Comparison of ENCODE assay signal across 15 cellular contexts in genomic region chr1:10419351-10419750, GRCh38. TPM values are rescaled to one million over a fixed set of nuclear protein-coding genes. Genes with fewer than 3 reads are reported as not detected.
DNase-seq lines count a peak whose midpoint lies in the region; ATAC-seq and TF ChIP-seq lines count a peak whose summit lies in the region.
"Had no signal": no experiment of that assay in that cellular context is flagged by ENCODE, and none has a peak within 500 bp of the region (broad histone marks: within the 10 kb centered on the region; RNA-seq: fewer than 3 reads in every experiment).

No MANE protein-coding gene starts in this region.

- DNase-seq in CD14-positive monocyte (ENCODE audit: low spot score) (no peak), PC-9 (no peak), progenitor cell of endocrine pancreas (ENCODE audit: low spot score, unreplicated experiment) (no peak), T-helper 9 cell (no peak), T1000 (lab: John Stamatoyannopoulos, UW) (no peak)
- DNase-seq in activated CD4-positive, alpha-beta memory T cell treated with anti-CD3 and anti-CD28 coated beads, Interleukin-2, amount 10 ng/mL, durations not matched to agents 7 days and 5 days, result no peak
- DNase-seq: CD4-positive, CD25-positive, alpha-beta regulatory T cell; EL; H7; NCI-H1436; NCI-H2081; NCI-H748 treated with DMSO at 0.1 percent for 48 hours; PC-3 had no signal

- peaks cover 75 to 83% of the 10 kb centered on the region in 2 donors for H3K36me3 Mint-ChIP-seq in CD14-positive monocyte
- peaks cover 42% of the 10 kb centered on the region for H3K36me3 Mint-ChIP-seq in progenitor cell of endocrine pancreas (ENCODE audit: insufficient read depth)
- H3K36me3 Mint-ChIP-seq in activated CD4-positive, alpha-beta memory T cell treated with anti-CD3 and anti-CD28 coated beads, Interleukin-2, amount 10 ng/mL, durations not matched to agents 7 days and 5 days (ENCODE audit: low read depth), result peaks cover 53% of the 10 kb centered on the region

- no peaks in the 10 kb centered on the region for H4K20me1 ChIP-seq in PC-9 (ENCODE audit: insufficient read depth)

- peaks cover 28% of the 10 kb centered on the region for H3K36me3 ChIP-seq in PC-9 (ENCODE audit: low read depth)

- no peak overlapping the region for H2AFZ ChIP-seq in PC-9

- no TSS peak for BruUV-seq in PC-9 (replicated peaks; lab: Mats Ljungman, UMichigan)

- H3K9me3 Mint-ChIP-seq in CD14-positive monocyte, result no peaks in the 10 kb centered on the region
- no peaks in the 10 kb centered on the region for H3K9me3 Mint-ChIP-seq in progenitor cell of endocrine pancreas (ENCODE audit: low read depth)
- H3K9me3 Mint-ChIP-seq in activated CD4-positive, alpha-beta memory T cell treated with anti-CD3 and anti-CD28 coated beads, Interleukin-2, amount 10 ng/mL, durations not matched to agents 7 days and 5 days, result no peaks in the 10 kb centered on the region
- H3K9me3 Mint-ChIP-seq: CD4-positive, CD25-positive, alpha-beta regulatory T cell had no signal

- intact Hi-C loops in CD14-positive monocyte (cut with micrococcal nuclease), result loop anchor here in 1 of 2 donors (10.0 kb wide), 1 partner anchor 205 kb away; the partner anchor contains the start of gene KIF1B
- intact Hi-C loops in PC-9 (cut with micrococcal nuclease; ENCODE audit: unreplicated experiment), result no loop called here

- H3K9me3 ChIP-seq in PC-9 (ENCODE audit: insufficient read depth, low read depth), result no peaks in the 10 kb centered on the region

- no peak overlapping the region for H3K4me3 ChIP-seq in PC-9

- H3K4me2 ChIP-seq in PC-9, result no peak overlapping the region

- ATAC-seq in esophagus mucosa, result peak; percentile 4
- no peak for ATAC-seq in GM18858 (IDR thresholded peaks at IDR 0.05; ENCODE audit: unreplicated experiment)
- ATAC-seq: PC-3 had no signal

- no peak overlapping the region for H3K4me3 Mint-ChIP-seq in CD14-positive monocyte
- H3K4me3 Mint-ChIP-seq in progenitor cell of endocrine pancreas (ENCODE audit: low read depth), result no peak overlapping the region
- H3K4me3 Mint-ChIP-seq in activated CD4-positive, alpha-beta memory T cell treated with anti-CD3 and anti-CD28 coated beads, Interleukin-2, amount 10 ng/mL, durations not matched to agents 7 days and 5 days, result no peak overlapping the region
- H3K4me3 Mint-ChIP-seq: CD4-positive, CD25-positive, alpha-beta regulatory T cell had no signal

- H3K79me2 ChIP-seq in PC-9 (ENCODE audit: low read depth), result peaks cover 15% of the 10 kb centered on the region

- CTCF ChIA-PET in PC-9 (lab: Charles Lee), result no interaction called here
- CTCF ChIA-PET in activated CD4-positive, alpha-beta memory T cell treated with anti-CD3 and anti-CD28 coated beads, Interleukin-2, amount 10 ng/mL, durations not matched to agents 7 days and 5 days (lab: Charles Lee), result no interaction called here

- H3K27ac Mint-ChIP-seq in CD14-positive monocyte (peak overlapping the region; percentile 1 to 74 (median 58)), progenitor cell of endocrine pancreas (peak overlapping the region; percentile 35)
- H3K27ac Mint-ChIP-seq in activated CD4-positive, alpha-beta memory T cell treated with anti-CD3 and anti-CD28 coated beads, Interleukin-2, amount 10 ng/mL, durations not matched to agents 7 days and 5 days, result no peak overlapping the region

- H3F3A ChIP-seq in PC-9 (ENCODE audit: insufficient read depth, low read depth), result peaks cover 51% of the 10 kb centered on the region

- TF ChIP-seq CTCF in CD14-positive monocyte (IDR thresholded peaks at IDR 0.05) (no peak), PC-9 (conservative IDR thresholded peaks at IDR 0.05) (no peak), progenitor cell of endocrine pancreas (IDR thresholded peaks at IDR 0.05; ENCODE audit: unreplicated experiment) (no peak)

- POLR2A ChIA-PET in PC-9 (lab: Charles Lee; ENCODE audit: unreplicated experiment), result no interaction called here
- POLR2A ChIA-PET in activated CD4-positive, alpha-beta memory T cell treated with anti-CD3 and anti-CD28 coated beads, Interleukin-2, amount 10 ng/mL, durations not matched to agents 7 days and 5 days (lab: Charles Lee), result no interaction called here

- H3K4me1 Mint-ChIP-seq in CD14-positive monocyte (peaks cover 20% of the 10 kb centered on the region), progenitor cell of endocrine pancreas (ENCODE audit: low read depth) (no peaks in the 10 kb centered on the region)
- peaks cover 15% of the 10 kb centered on the region for H3K4me1 Mint-ChIP-seq in activated CD4-positive, alpha-beta memory T cell treated with anti-CD3 and anti-CD28 coated beads, Interleukin-2, amount 10 ng/mL, durations not matched to agents 7 days and 5 days

- H3K9me2 ChIP-seq in PC-9 (ENCODE audit: insufficient read depth), result no peaks in the 10 kb centered on the region

- peaks cover 23% of the 10 kb centered on the region for H3K4me1 ChIP-seq in PC-9 (replicated peaks; ENCODE audit: insufficient read depth)

- peak overlapping the region; percentile 19; the same call in 1 of the 2 replicates for H3K27ac ChIP-seq in PC-9

- no peaks in the 10 kb centered on the region for H3K27me3 ChIP-seq in PC-9 (ENCODE audit: insufficient read depth, low read depth)

- H3K27me3 Mint-ChIP-seq in CD14-positive monocyte (ENCODE audit: low read depth in 3 of 3), result no peaks in the 10 kb centered on the region
- no peaks in the 10 kb centered on the region for H3K27me3 Mint-ChIP-seq in progenitor cell of endocrine pancreas
- no peaks in the 10 kb centered on the region for H3K27me3 Mint-ChIP-seq in activated CD4-positive, alpha-beta memory T cell treated with anti-CD3 and anti-CD28 coated beads, Interleukin-2, amount 10 ng/mL, durations not matched to agents 7 days and 5 days
- H3K27me3 Mint-ChIP-seq: CD4-positive, CD25-positive, alpha-beta regulatory T cell had no signal

RNA-seq across cellular contexts. Expression of gene CENPS, which starts 10.9 kb away (rescaled TPM):
- polyA plus RNA-seq in CD14-positive monocyte, result 1 to 10 TPM; 2.5 to 3.5 TPM
- 28.5 and 35.9 TPM in 2 replicates for total RNA-seq in PC-9 (2021)
- total RNA-seq in esophagus mucosa, result 11.8 TPM
- 22.2 and 22.5 TPM in 2 replicates for total RNA-seq in progenitor cell of endocrine pancreas
- total RNA-seq in activated CD4-positive, alpha-beta memory T cell treated with anti-CD3 and anti-CD28 coated beads, Interleukin-2, amount 10 ng/mL, durations not matched to agents 7 days and 5 days, result 10 to 100 TPM; 13.5 to 15.2 TPM

RNA-seq across cellular contexts. Expression of gene PGD, which starts 20.5 kb away (rescaled TPM):
- polyA plus RNA-seq in CD14-positive monocyte, result 100 to 1,000 TPM; 471 to 509 TPM
- total RNA-seq in PC-9 (2021) (526 and 559 TPM in 2 replicates), esophagus mucosa (581 TPM), progenitor cell of endocrine pancreas (254 and 263 TPM in 2 replicates)
- 10 to 100 TPM; 80.8 to 84.3 TPM for total RNA-seq in activated CD4-positive, alpha-beta memory T cell treated with anti-CD3 and anti-CD28 coated beads, Interleukin-2, amount 10 ng/mL, durations not matched to agents 7 days and 5 days

RNA-seq across cellular contexts. Expression of gene CORT, which starts 30.5 kb away (rescaled TPM):
- polyA plus RNA-seq in CD14-positive monocyte, result not detected
- total RNA-seq in PC-9 (2021), result 1.4 and 1.6 TPM in 2 replicates
- 0.28 TPM for total RNA-seq in esophagus mucosa
- 1.0 and 2.0 TPM in 2 replicates for total RNA-seq in progenitor cell of endocrine pancreas
- total RNA-seq in activated CD4-positive, alpha-beta memory T cell treated with anti-CD3 and anti-CD28 coated beads, Interleukin-2, amount 10 ng/mL, durations not matched to agents 7 days and 5 days, result under 1 TPM in 1 of 2 experiments, not detected in 1; 0.50 TPM
- total RNA-seq: CD4-positive, CD25-positive, alpha-beta regulatory T cell; PC-3 had no signal
- polyA plus RNA-seq: CD4-positive, CD25-positive, alpha-beta regulatory T cell had no signal

RNA-seq across cellular contexts. Expression of gene DFFA, which starts 53.0 kb away (rescaled TPM):
- polyA plus RNA-seq in CD14-positive monocyte, result 10 to 100 TPM; 17.3 to 17.8 TPM
- total RNA-seq in PC-9 (2021), result 35.2 and 36.8 TPM in 2 replicates
- total RNA-seq in esophagus mucosa, result 31.6 TPM
- 47.9 and 54.4 TPM in 2 replicates for total RNA-seq in progenitor cell of endocrine pancreas
- total RNA-seq in activated CD4-positive, alpha-beta memory T cell treated with anti-CD3 and anti-CD28 coated beads, Interleukin-2, amount 10 ng/mL, durations not matched to agents 7 days and 5 days, result 10 to 100 TPM; 23.5 to 24.2 TPM

RNA-seq across cellular contexts. Expression of gene PEX14, which starts 55.4 kb away (rescaled TPM):
- polyA plus RNA-seq in CD14-positive monocyte, result 1 to 10 TPM; 2.2 to 2.7 TPM
- total RNA-seq in PC-9 (2021), result 28.3 and 34.7 TPM in 2 replicates
- 16.2 TPM for total RNA-seq in esophagus mucosa
- total RNA-seq in progenitor cell of endocrine pancreas, result 27.8 and 28.7 TPM in 2 replicates
- 10 to 100 TPM; 18.9 to 20.1 TPM for total RNA-seq in activated CD4-positive, alpha-beta memory T cell treated with anti-CD3 and anti-CD28 coated beads, Interleukin-2, amount 10 ng/mL, durations not matched to agents 7 days and 5 days
